1 cellular context compared by ENCODE assay signal in genomic region chr11:117232911-117233409, GRCh38.
TF ChIP-seq lines count a peak whose summit lies in the region.

No MANE protein-coding gene starts in this region.

TF ChIP-seq in IMR-90, 13 proteins besides CTCF, POLR2A, EP300 and RAD21 (continued from another document):
- TF ChIP-seq CEBPB (IDR thresholded peaks at IDR 0.05; ENCODE audit: low read depth, low read length) = no peak
- TF ChIP-seq RFX5 (IDR thresholded peaks at IDR 0.05; ENCODE audit: low read depth, low read length) = no peak
- no peak for TF ChIP-seq MAFK (IDR thresholded peaks at IDR 0.05; ENCODE audit: low read depth, low read length)
- no peak for TF ChIP-seq RCOR1 (IDR thresholded peaks at IDR 0.05; ENCODE audit: insufficient replicate concordance, low read length)
- TF ChIP-seq MXI1 (IDR thresholded peaks at IDR 0.05; ENCODE audit: borderline replicate concordance, low read depth, low read length) = no peak
- TF ChIP-seq CHD1 (IDR thresholded peaks at IDR 0.05; ENCODE audit: low read depth, low read length) = no peak
- no peak for TF ChIP-seq USF2 (IDR thresholded peaks at IDR 0.05; ENCODE audit: low read depth, low read length)
